In the genomic region with DNA sequence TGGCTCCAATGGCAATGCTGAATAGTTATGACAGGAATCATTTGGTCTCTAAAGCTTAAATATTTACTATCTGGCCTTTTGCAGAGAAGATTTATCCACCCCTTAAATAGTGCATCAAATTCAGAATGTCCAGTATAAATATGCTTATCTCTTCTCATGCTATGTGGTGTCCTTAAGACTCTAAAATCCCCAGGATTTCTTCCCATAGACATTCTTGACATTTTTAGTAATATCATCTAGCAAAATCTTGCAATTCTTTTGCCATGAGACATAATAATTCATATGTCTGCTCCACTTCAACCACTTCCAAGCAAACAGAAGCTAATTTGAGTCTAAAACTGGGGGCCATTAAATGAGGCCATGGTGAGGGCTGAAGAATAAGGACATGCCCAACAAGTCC, we compare ENCODE assay signal across 22 cellular contexts.
"Had no signal": no experiment of that assay in that cellular context is flagged by ENCODE, and none has a peak within 500 bp of the region (broad histone marks: within the 10 kb centered on the region; RNA-seq: fewer than 3 reads in every experiment).

No MANE protein-coding gene starts in this region.

- DNase-seq: activated CD4-positive, alpha-beta memory T cell treated with anti-CD3 and anti-CD28 coated beads for 36 hours; activated CD4-positive, alpha-beta T cell treated with anti-CD3 and anti-CD28 coated beads, Interleukin-2, amount 10 ng/mL, durations not matched to agents 7 days and 5 days; activated CD4-positive, CD25-positive, alpha-beta regulatory T cell; activated CD8-positive, alpha-beta memory T cell treated with anti-CD3 and anti-CD28 coated beads for 24 hours; activated gamma-delta T cell; activated naive CD4-positive, alpha-beta T cell treated with anti-CD3 and anti-CD28 coated beads for 36 hours; activated T-cell treated with anti-CD3 and anti-CD28 coated beads, Interleukin-2, amount 50 U/mL, for 4 hours; cerebellar nuclear complex; Kasumi-1; NCI-H1092; NCI-H1417; NCI-H1930; NCI-H2107; NCI-H2171 treated with DMSO at 0.1 percent for 48 hours; NCI-H345; NCI-H510A; NCI-H526 treated with DMSO at 0.1 percent for 48 hours; NCI-H82; SIG-M5; T-helper 1 cell had no signal

- ATAC-seq: activated T-cell treated with anti-CD3 and anti-CD28 coated beads, Interleukin-2, amount 50 U/mL, for 4 hours; activated T-helper 17 cell treated with anti-CD3 and anti-CD28 coated beads, Interleukin-2, amount 50 U/mL, for 72 hours had no signal

- H3K27ac ChIP-seq: VCaP had no signal
